ENCODE assay signal across 1 cellular context in genomic region chr12:106753526-106753925, GRCh38.
TF ChIP-seq lines count a peak whose summit lies in the region.

No MANE protein-coding gene starts in this region.

TF ChIP-seq in GM23338, 12 proteins besides CTCF, POLR2A, EP300 and RAD21 (continued from another document):
- TF ChIP-seq, protein P1, sequence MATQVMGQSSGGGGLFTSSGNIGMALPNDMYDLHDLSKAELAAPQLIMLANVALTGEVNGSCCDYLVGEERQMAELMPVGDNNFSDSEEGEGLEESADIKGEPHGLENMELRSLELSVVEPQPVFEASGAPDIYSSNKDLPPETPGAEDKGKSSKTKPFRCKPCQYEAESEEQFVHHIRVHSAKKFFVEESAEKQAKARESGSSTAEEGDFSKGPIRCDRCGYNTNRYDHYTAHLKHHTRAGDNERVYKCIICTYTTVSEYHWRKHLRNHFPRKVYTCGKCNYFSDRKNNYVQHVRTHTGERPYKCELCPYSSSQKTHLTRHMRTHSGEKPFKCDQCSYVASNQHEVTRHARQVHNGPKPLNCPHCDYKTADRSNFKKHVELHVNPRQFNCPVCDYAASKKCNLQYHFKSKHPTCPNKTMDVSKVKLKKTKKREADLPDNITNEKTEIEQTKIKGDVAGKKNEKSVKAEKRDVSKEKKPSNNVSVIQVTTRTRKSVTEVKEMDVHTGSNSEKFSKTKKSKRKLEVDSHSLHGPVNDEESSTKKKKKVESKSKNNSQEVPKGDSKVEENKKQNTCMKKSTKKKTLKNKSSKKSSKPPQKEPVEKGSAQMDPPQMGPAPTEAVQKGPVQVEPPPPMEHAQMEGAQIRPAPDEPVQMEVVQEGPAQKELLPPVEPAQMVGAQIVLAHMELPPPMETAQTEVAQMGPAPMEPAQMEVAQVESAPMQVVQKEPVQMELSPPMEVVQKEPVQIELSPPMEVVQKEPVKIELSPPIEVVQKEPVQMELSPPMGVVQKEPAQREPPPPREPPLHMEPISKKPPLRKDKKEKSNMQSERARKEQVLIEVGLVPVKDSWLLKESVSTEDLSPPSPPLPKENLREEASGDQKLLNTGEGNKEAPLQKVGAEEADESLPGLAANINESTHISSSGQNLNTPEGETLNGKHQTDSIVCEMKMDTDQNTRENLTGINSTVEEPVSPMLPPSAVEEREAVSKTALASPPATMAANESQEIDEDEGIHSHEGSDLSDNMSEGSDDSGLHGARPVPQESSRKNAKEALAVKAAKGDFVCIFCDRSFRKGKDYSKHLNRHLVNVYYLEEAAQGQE (IDR thresholded peaks at IDR 0.05; ENCODE audit: unreplicated experiment), result no peak
